9 cellular contexts compared by ENCODE assay signal in genomic region chr6:7235712-7236311, GRCh38.
A peak's percentile ranks its signal among the peaks of the same experiment; 100 is the strongest.
DNase-seq lines count a peak whose midpoint lies in the region; ATAC-seq and TF ChIP-seq lines count a peak whose summit lies in the region.
"Had no signal": no experiment of that assay in that cellular context is flagged by ENCODE, and none has a peak within 500 bp of the region (broad histone marks: within the 10 kb centered on the region; RNA-seq: fewer than 3 reads in every experiment).

No MANE protein-coding gene starts in this region.

- H3K27me3 Mint-ChIP-seq in Calu3 (ENCODE audit: unreplicated experiment), result no peaks in the 10 kb centered on the region
- no peaks in the 10 kb centered on the region for H3K27me3 Mint-ChIP-seq in IgD-negative memory B cell

- H3K4me1 Mint-ChIP-seq in Calu3 (ENCODE audit: low read depth, unreplicated experiment) (peaks cover 44% of the 10 kb centered on the region), IgD-negative memory B cell (peaks cover 25 to 36% (median 34%) of the 10 kb centered on the region in 3 donors)

- CTCF ChIA-PET in Calu3 (lab: Charles Lee), result interaction anchor here (0.7 to 1.1 kb wide), 3 partner anchors 98 to 559 kb away, joined by 3 to 4 read pairs (median 3); no protein-coding TSS in a partner anchor

- ATAC-seq in omental fat pad (ENCODE audit: low FRiP score) (peak; percentile 24), HG03025 (IDR thresholded peaks at IDR 0.05; ENCODE audit: low FRiP score, unreplicated experiment) (no peak), HG02623 (IDR thresholded peaks at IDR 0.05; ENCODE audit: unreplicated experiment) (no peak), GM21576 (IDR thresholded peaks at IDR 0.05; ENCODE audit: unreplicated experiment) (no peak)

- peaks cover 44% of the 10 kb centered on the region for H3K36me3 Mint-ChIP-seq in Calu3 (ENCODE audit: insufficient read depth, unreplicated experiment)
- peaks cover 6% of the 10 kb centered on the region for H3K36me3 Mint-ChIP-seq in IgD-negative memory B cell

- TF ChIP-seq CTCF in Calu3 (IDR thresholded peaks at IDR 0.05; ENCODE audit: unreplicated experiment) (no peak), omental fat pad (IDR thresholded peaks at IDR 0.05) (no peak)

- intact Hi-C loops in Calu3 (cut with micrococcal nuclease; ENCODE audit: unreplicated experiment), result loop anchor here (10.0 kb wide), 1 partner anchor 421 kb away; no protein-coding TSS in a partner anchor

- no TSS peak for BruUV-seq in Calu3 (replicated peaks; lab: Mats Ljungman, UMichigan)

- H3K4me3 Mint-ChIP-seq in Calu3 (ENCODE audit: low read depth, unreplicated experiment), result peak overlapping the region; percentile 59
- H3K4me3 Mint-ChIP-seq in IgD-negative memory B cell, result no peak overlapping the region

- H3K27ac Mint-ChIP-seq in Calu3 (ENCODE audit: unreplicated experiment) (peak overlapping the region; percentile 95), IgD-negative memory B cell (peak overlapping the region in 2 of 3 donors; percentile 44 to 81)

- H3K9me3 Mint-ChIP-seq in Calu3 (ENCODE audit: low read depth, unreplicated experiment) (no peaks in the 10 kb centered on the region), IgD-negative memory B cell (no peaks in the 10 kb centered on the region)

- DNase-seq in Calu3 (peak; percentile 34), T47D (ENCODE audit: low read depth in 1 of 2, low spot score in 1 of 2) (peak; percentile 43 to 85), omental fat pad (ENCODE audit: low spot score) (no peak), SW480 (ENCODE audit: low spot score) (no peak)
- DNase-seq: foreskin melanocyte had no signal

- in situ Hi-C loops in T47D (cut with HindIII; ENCODE audit: low pct_unique_long_range_greater_than_20kb, low sequenced_read_pairs), result no loop called here

Comparison
In these comparisons a context has a peak if more than half of its experiments do, and no peak if none do; other contexts are left out.
1. DNase-seq: peak in Calu3 (single experiment) and T47D (2 of 2); none in omental fat pad (single experiment) and SW480 (single experiment).